In the genomic region with DNA sequence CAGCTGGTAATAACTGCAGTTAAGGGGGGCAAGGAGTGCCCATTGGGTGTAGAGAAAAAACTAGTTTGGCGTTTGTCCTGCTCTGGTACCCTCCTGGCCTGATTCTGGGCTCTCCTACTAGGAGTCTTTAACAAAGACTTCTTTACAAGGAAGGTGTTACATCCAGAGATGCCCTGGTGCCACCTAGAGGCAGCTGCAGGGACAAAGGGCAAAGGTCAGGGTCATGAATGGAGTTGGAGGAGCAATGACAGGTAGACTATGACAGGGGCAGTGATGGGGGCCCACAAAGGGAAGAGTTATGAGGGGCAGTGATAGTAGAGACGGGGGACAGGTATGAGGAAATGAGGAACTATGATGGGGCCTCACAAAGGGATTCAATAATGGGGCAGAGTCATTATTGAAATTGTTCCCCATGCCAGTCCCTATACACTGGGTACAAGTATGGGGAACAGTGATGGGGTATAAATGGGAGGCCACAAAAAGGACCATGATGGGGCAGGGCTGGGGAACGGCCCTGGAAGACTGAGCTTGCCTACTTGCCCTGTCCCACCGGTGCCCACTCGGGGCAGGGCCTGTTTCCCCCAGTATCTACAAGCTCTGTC, we compare ENCODE assay signal across 8 cellular contexts. TPM values are rescaled to one million over a fixed set of nuclear protein-coding genes. Genes with fewer than 3 reads are reported as not detected.
DNase-seq lines count a peak whose midpoint lies in the region; ATAC-seq and TF ChIP-seq lines count a peak whose summit lies in the region.

No MANE protein-coding gene starts in this region.

- TF ChIP-seq POLR2A in uterus (IDR thresholded peaks at IDR 0.05): no peak

- H3K27me3 ChIP-seq in brain microvascular endothelial cell (replicated peaks): no peaks in the 10 kb centered on the region
- H3K27me3 ChIP-seq in uterus: no peaks in the 10 kb centered on the region

- no peak for TF ChIP-seq CTCF in HEK293 (tag by site-specific recombination; IDR thresholded peaks at IDR 0.05)
- TF ChIP-seq CTCF in brain microvascular endothelial cell (IDR thresholded peaks at IDR 0.05; ENCODE audit: low read depth, low read length, missing control alignments): peak; percentile 48
- TF ChIP-seq CTCF in uterus (IDR thresholded peaks at IDR 0.05): peak in 3 of 4 experiments; percentile 11 to 51 (median 16)

- DNase-seq in ACHN (peak; percentile 21), T-helper 2 cell (peak in 4 of 5 experiments; percentile 28 to 68 (median 48)), brain microvascular endothelial cell (no peak), mucosa of gallbladder (ENCODE audit: low spot score) (peak; percentile 56), uterus (no peak), COR-L47 (lab: John Stamatoyannopoulos, UW) (no peak)

- POLR2A ChIA-PET in HEK293 (lab: Yijun Ruan, JAX): interaction anchor here (0.5 to 2.5 kb wide), 2 partner anchors 25 to 170 kb away, joined by 3 to 9 read pairs; partner anchors contain the start of gene LAMB2

- no peaks in the 10 kb centered on the region for H3K9me3 ChIP-seq in HEK293 (ENCODE audit: control insufficient read depth, insufficient read depth, low read depth, low read length)
- no peaks in the 10 kb centered on the region for H3K9me3 ChIP-seq in uterus

- H3K36me3 ChIP-seq in HEK293 (ENCODE audit: control insufficient read depth in 2 of 2, insufficient read depth in 1 of 2, low read length in 2 of 2) (peaks cover 0 to 21% of the 10 kb centered on the region in 2 experiments; a peak in 1 of 3 replicates), brain microvascular endothelial cell (replicated peaks) (peaks cover 6% of the 10 kb centered on the region), uterus (no peaks in the 10 kb centered on the region)

- intact Hi-C loops in uterus (cut with DNase I; ENCODE audit: low total_unique reads): no loop called here

- CTCF ChIA-PET in HEK293 (lab: Yijun Ruan, JAX): no interaction called here

- no peak for ATAC-seq in GM18907 (IDR thresholded peaks at IDR 0.05; ENCODE audit: unreplicated experiment)

- H3K4me3 ChIP-seq in HEK293 (ENCODE audit: low read depth, low read length): no peak overlapping the region
- H3K4me3 ChIP-seq in brain microvascular endothelial cell (ENCODE audit: low read depth, low read length): no peak overlapping the region
- H3K4me3 ChIP-seq in uterus: no peak overlapping the region

- in situ Hi-C loops in ACHN (cut with HindIII; ENCODE audit: low pct_ligation_motif_present, low pct_unique_long_range_greater_than_20kb, low sequenced_read_pairs): no loop called here
- in situ Hi-C loops in brain microvascular endothelial cell (cut with HindIII; ENCODE audit: low pct_ligation_motif_present, low sequenced_read_pairs): no loop called here

- no peaks in the 10 kb centered on the region for H3K4me1 ChIP-seq in HEK293 (ENCODE audit: control insufficient read depth, insufficient read depth, low read length)
- no peaks in the 10 kb centered on the region for H3K4me1 ChIP-seq in uterus

- H3K27ac ChIP-seq in HEK293 (ENCODE audit: extremely low read depth, low read depth, low read length) (no peak overlapping the region), brain microvascular endothelial cell (no peak overlapping the region), uterus (no peak overlapping the region)

TF ChIP-seq in HEK293, 187 proteins besides CTCF, POLR2A, EP300 and RAD21:
- no peak for TF ChIP-seq ZNF114 (tag by site-specific recombination; IDR thresholded peaks at IDR 0.05)
- TF ChIP-seq, protein P1, sequence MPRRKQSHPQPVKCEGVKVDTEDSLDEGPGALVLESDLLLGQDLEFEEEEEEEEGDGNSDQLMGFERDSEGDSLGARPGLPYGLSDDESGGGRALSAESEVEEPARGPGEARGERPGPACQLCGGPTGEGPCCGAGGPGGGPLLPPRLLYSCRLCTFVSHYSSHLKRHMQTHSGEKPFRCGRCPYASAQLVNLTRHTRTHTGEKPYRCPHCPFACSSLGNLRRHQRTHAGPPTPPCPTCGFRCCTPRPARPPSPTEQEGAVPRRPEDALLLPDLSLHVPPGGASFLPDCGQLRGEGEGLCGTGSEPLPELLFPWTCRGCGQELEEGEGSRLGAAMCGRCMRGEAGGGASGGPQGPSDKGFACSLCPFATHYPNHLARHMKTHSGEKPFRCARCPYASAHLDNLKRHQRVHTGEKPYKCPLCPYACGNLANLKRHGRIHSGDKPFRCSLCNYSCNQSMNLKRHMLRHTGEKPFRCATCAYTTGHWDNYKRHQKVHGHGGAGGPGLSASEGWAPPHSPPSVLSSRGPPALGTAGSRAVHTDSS (tag by site-specific recombination; IDR thresholded peaks at IDR 0.05): no peak
- peak; percentile 40 for TF ChIP-seq ZNF654 (tag by site-specific recombination; IDR thresholded peaks at IDR 0.05; ENCODE audit: low read depth)
- TF ChIP-seq ZNF561 (tag by site-specific recombination; IDR thresholded peaks at IDR 0.05; ENCODE audit: borderline replicate concordance): no peak
- TF ChIP-seq, protein P2, sequence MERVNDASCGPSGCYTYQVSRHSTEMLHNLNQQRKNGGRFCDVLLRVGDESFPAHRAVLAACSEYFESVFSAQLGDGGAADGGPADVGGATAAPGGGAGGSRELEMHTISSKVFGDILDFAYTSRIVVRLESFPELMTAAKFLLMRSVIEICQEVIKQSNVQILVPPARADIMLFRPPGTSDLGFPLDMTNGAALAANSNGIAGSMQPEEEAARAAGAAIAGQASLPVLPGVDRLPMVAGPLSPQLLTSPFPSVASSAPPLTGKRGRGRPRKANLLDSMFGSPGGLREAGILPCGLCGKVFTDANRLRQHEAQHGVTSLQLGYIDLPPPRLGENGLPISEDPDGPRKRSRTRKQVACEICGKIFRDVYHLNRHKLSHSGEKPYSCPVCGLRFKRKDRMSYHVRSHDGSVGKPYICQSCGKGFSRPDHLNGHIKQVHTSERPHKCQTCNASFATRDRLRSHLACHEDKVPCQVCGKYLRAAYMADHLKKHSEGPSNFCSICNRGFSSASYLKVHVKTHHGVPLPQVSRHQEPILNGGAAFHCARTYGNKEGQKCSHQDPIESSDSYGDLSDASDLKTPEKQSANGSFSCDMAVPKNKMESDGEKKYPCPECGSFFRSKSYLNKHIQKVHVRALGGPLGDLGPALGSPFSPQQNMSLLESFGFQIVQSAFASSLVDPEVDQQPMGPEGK (tag by site-specific recombination; IDR thresholded peaks at IDR 0.05): peak; percentile 29; the same call in 1 of the 2 replicates

RNA-seq across cellular contexts. Expression of gene CCDC71, which starts 7.9 kb away (rescaled TPM):
- total RNA-seq in mucosa of gallbladder: 21.6 TPM
- total RNA-seq in uterus: 10 to 100 TPM in 3 of 4 donors, 1 to 10 TPM in 1; 9.2 to 58.2 (median 31.3) TPM

RNA-seq across cellular contexts. Expression of gene KLHDC8B, which starts 13.2 kb away (rescaled TPM):
- total RNA-seq in mucosa of gallbladder: 35.1 TPM
- 10 to 100 TPM in 3 of 4 donors, 1 to 10 TPM in 1; 7.7 to 67.6 (median 39.4) TPM for total RNA-seq in uterus

RNA-seq across cellular contexts. Expression of gene LAMB2, which starts 25.4 kb away (rescaled TPM):
- total RNA-seq in mucosa of gallbladder: 733 TPM
- total RNA-seq in uterus: 100 to 1,000 TPM; 387 to 604 (median 509) TPM

RNA-seq across cellular contexts. Expression of gene USP19, which starts 37.6 kb away (rescaled TPM):
- total RNA-seq in mucosa of gallbladder (85.6 TPM), uterus (10 to 100 TPM; 21.5 to 66.6 (median 43.6) TPM)

RNA-seq across cellular contexts. Expression of gene QARS1, which starts 53.7 kb away (rescaled TPM):
- total RNA-seq in mucosa of gallbladder: 207 TPM
- 100 to 1,000 TPM; 124 to 280 (median 161) TPM for total RNA-seq in uterus

Comparison
In these comparisons a context has a peak if more than half of its experiments do, and no peak if none do; other contexts are left out.
1. DNase-seq: peak in ACHN (single experiment), T-helper 2 cell (4 of 5) and mucosa of gallbladder (single experiment); none in brain microvascular endothelial cell (single experiment), uterus (0 of 2) and COR-L47 (single experiment).